In the genomic region with DNA sequence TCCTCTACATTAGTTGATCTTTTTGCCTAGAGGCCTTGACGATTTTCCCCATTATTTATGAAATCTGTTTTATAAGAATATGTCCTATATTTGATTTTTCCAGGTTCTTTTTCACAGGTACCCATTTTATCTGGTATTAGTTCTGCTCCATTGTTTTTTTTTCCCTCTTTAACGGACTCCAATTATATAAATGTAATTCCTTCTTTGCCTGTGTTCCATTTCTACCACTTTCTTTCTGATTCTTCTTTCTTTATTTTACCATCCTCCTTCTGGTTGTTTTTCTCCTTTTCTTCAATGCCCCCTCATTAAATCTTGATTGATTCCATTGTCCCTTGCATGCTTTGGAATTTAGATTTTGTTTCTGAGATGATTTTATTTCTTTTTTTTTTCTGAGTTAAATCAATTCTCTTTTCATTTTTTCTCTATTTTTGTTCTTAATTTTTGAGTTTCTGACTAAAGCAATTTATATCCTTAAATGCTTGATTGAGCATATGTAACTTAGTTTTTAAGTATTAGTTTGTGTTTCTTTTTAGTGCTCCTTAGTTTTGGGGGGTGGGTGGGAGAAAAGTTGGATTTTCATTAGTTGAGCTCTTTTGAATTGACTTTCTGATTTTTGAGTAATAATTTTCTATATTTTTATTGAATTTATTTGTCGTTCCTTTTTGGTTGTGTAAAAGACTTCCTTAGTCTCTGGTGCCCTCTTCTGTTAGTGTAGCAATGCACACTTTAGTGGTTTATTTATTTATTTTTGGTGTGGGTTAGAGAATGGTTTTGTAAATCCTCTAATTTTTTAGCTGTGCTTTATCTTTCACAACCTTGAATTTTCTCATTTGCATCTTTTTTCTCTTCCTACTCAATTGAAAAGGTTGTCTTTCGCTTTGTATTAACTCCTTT, we compare ENCODE assay signal across 3 cellular contexts.
TF ChIP-seq lines count a peak whose summit lies in the region.

No MANE protein-coding gene starts in this region.

TF ChIP-seq in SK-N-SH, 30 proteins besides CTCF, POLR2A, EP300 and RAD21:
- TF ChIP-seq GATA2 (CRISPR knock-in tag; IDR thresholded peaks at IDR 0.05) (no peak), SMC3 (IDR thresholded peaks at IDR 0.05; ENCODE audit: low read depth, low read length) (peak; percentile 14; the same call in 1 of the 2 replicates)

TF ChIP-seq in SK-N-SH treated with all-trans-retinoic acid at 6 μM for 48 hours, 23 proteins besides CTCF, POLR2A, EP300 and RAD21:
- TF ChIP-seq OSR1 (CRISPR knock-in tag; IDR thresholded peaks at IDR 0.05), result no peak
- no peak for TF ChIP-seq ZNF70 (CRISPR knock-in tag; IDR thresholded peaks at IDR 0.05)
- TF ChIP-seq, protein P1, sequence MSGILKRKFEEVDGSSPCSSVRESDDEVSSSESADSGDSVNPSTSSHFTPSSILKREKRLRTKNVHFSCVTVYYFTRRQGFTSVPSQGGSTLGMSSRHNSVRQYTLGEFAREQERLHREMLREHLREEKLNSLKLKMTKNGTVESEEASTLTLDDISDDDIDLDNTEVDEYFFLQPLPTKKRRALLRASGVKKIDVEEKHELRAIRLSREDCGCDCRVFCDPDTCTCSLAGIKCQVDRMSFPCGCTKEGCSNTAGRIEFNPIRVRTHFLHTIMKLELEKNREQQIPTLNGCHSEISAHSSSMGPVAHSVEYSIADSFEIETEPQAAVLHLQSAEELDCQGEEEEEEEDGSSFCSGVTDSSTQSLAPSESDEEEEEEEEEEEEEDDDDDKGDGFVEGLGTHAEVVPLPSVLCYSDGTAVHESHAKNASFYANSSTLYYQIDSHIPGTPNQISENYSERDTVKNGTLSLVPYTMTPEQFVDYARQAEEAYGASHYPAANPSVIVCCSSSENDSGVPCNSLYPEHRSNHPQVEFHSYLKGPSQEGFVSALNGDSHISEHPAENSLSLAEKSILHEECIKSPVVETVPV (CRISPR knock-in tag; IDR thresholded peaks at IDR 0.05), result no peak
- no peak for TF ChIP-seq PPARA (CRISPR knock-in tag; IDR thresholded peaks at IDR 0.05; ENCODE audit: borderline replicate concordance)
- TF ChIP-seq TOX (CRISPR knock-in tag; IDR thresholded peaks at IDR 0.05; ENCODE audit: borderline replicate concordance), result no peak
- TF ChIP-seq ZFP3 (CRISPR knock-in tag; IDR thresholded peaks at IDR 0.05), result no peak
- TF ChIP-seq ZNF8 (CRISPR knock-in tag; IDR thresholded peaks at IDR 0.05), result no peak
- no peak for TF ChIP-seq ISL1 (CRISPR knock-in tag; IDR thresholded peaks at IDR 0.05)
- TF ChIP-seq SNAI2 (CRISPR knock-in tag; IDR thresholded peaks at IDR 0.05), result no peak
- TF ChIP-seq, protein P2, sequence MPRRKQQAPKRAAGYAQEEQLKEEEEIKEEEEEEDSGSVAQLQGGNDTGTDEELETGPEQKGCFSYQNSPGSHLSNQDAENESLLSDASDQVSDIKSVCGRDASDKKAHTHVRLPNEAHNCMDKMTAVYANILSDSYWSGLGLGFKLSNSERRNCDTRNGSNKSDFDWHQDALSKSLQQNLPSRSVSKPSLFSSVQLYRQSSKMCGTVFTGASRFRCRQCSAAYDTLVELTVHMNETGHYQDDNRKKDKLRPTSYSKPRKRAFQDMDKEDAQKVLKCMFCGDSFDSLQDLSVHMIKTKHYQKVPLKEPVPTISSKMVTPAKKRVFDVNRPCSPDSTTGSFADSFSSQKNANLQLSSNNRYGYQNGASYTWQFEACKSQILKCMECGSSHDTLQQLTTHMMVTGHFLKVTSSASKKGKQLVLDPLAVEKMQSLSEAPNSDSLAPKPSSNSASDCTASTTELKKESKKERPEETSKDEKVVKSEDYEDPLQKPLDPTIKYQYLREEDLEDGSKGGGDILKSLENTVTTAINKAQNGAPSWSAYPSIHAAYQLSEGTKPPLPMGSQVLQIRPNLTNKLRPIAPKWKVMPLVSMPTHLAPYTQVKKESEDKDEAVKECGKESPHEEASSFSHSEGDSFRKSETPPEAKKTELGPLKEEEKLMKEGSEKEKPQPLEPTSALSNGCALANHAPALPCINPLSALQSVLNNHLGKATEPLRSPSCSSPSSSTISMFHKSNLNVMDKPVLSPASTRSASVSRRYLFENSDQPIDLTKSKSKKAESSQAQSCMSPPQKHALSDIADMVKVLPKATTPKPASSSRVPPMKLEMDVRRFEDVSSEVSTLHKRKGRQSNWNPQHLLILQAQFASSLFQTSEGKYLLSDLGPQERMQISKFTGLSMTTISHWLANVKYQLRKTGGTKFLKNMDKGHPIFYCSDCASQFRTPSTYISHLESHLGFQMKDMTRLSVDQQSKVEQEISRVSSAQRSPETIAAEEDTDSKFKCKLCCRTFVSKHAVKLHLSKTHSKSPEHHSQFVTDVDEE (CRISPR knock-in tag; IDR thresholded peaks at IDR 0.05), result no peak
- no peak for TF ChIP-seq ZC3H10 (CRISPR knock-in tag; IDR thresholded peaks at IDR 0.05)
- TF ChIP-seq, protein P3, sequence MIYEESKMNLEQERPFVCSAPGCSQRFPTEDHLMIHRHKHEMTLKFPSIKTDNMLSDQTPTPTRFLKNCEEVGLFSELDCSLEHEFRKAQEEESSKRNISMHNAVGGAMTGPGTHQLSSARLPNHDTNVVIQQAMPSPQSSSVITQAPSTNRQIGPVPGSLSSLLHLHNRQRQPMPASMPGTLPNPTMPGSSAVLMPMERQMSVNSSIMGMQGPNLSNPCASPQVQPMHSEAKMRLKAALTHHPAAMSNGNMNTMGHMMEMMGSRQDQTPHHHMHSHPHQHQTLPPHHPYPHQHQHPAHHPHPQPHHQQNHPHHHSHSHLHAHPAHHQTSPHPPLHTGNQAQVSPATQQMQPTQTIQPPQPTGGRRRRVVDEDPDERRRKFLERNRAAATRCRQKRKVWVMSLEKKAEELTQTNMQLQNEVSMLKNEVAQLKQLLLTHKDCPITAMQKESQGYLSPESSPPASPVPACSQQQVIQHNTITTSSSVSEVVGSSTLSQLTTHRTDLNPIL (CRISPR knock-in tag; IDR thresholded peaks at IDR 0.05; ENCODE audit: low read depth), result no peak
- TF ChIP-seq ZNF565 (CRISPR knock-in tag; conservative IDR thresholded peaks at IDR 0.05; ENCODE audit: low read depth), result no peak
- TF ChIP-seq CSDC2 (CRISPR knock-in tag; IDR thresholded peaks at IDR 0.05), result no peak
- no peak for TF ChIP-seq RARB (CRISPR knock-in tag; IDR thresholded peaks at IDR 0.05)
- TF ChIP-seq ZFP30 (CRISPR knock-in tag; IDR thresholded peaks at IDR 0.05), result no peak
- TF ChIP-seq ARNTL (CRISPR knock-in tag; IDR thresholded peaks at IDR 0.05; ENCODE audit: borderline replicate concordance, low read depth), result no peak
- TF ChIP-seq ESRRG (CRISPR knock-in tag; IDR thresholded peaks at IDR 0.05), result no peak
- no peak for TF ChIP-seq GLIS3 (CRISPR knock-in tag; IDR thresholded peaks at IDR 0.05)
- no peak for TF ChIP-seq BACH2 (CRISPR knock-in tag; IDR thresholded peaks at IDR 0.05; ENCODE audit: borderline replicate concordance)

TF ChIP-seq in H1, 55 proteins besides CTCF, POLR2A, EP300 and RAD21:
- TF ChIP-seq CREB1 (IDR thresholded peaks at IDR 0.05) (no peak), TBP (IDR thresholded peaks at IDR 0.05; ENCODE audit: low read depth, low read length) (no peak), RNF2 (IDR thresholded peaks at IDR 0.05; ENCODE audit: borderline replicate concordance, low read depth, low read length, missing control alignments, poor library complexity, severe bottlenecking) (no peak), SP1 (IDR thresholded peaks at IDR 0.05; ENCODE audit: low read depth, low read length) (no peak), CBX8 (IDR thresholded peaks at IDR 0.05; ENCODE audit: borderline replicate concordance, low read depth, low read length) (no peak), EGR1 (IDR thresholded peaks at IDR 0.05; ENCODE audit: borderline replicate concordance, low read depth, low read length) (no peak)
